Comparison of ENCODE assay signal across 8 cellular contexts in genomic region chr3:70108072-70108471, GRCh38.
DNase-seq lines count a peak whose midpoint lies in the region; ATAC-seq, FAIRE-seq and TF ChIP-seq lines count a peak whose summit lies in the region.

No MANE protein-coding gene starts in this region.

- no peak overlapping the region for H3K27ac ChIP-seq in 22Rv1
- H3K27ac ChIP-seq in colonic mucosa: no peak overlapping the region
- no peak overlapping the region for H3K27ac ChIP-seq in spleen

- no peak for FAIRE-seq in GM12891 (lab: Jason Lieb, UNC)

- DNase-seq in GM10266 (ENCODE audit: extremely low spot score) (peak; percentile 17), colonic mucosa (peak; percentile 34), spleen (no peak), mucosa of gallbladder (ENCODE audit: low spot score) (no peak), GM12891 (ENCODE audit: insufficient read length, low spot score) (no peak)
- peak; percentile 24 for DNase-seq in Jurkat, Clone E6-1 (ENCODE audit: low read depth, low spot score)

- H3K27me3 ChIP-seq in colonic mucosa (no peaks in the 10 kb centered on the region), spleen (replicated peaks in 1 of 7) (no peaks in the 10 kb centered on the region)

- TF ChIP-seq CTCF in 22Rv1 (IDR thresholded peaks at IDR 0.05) (peak; percentile 79), GM10266 (IDR thresholded peaks at IDR 0.05; ENCODE audit: control insufficient read depth, insufficient read depth, low read depth, missing control alignments) (peak; percentile 51), colonic mucosa (IDR thresholded peaks at IDR 0.05) (peak; percentile 40), spleen (IDR thresholded peaks at IDR 0.05 in 8 of 11, conservative IDR thresholded peaks at IDR 0.05 in 3 of 11) (peak in 7 of 11 experiments; percentile 14 to 46 (median 33))

- 57 to 65% (median 59%) methylated on average over 6 of the region's 6 CpGs for WGBS in spleen, 5 donors

- H3K4me3 ChIP-seq in Jurkat, Clone E6-1 (ENCODE audit: low read length): no peak overlapping the region
- no peak overlapping the region for H3K4me3 ChIP-seq in colonic mucosa
- H3K4me3 ChIP-seq in spleen: no peak overlapping the region

- no peak for TF ChIP-seq POLR2A in spleen (IDR thresholded peaks at IDR 0.05)
- TF ChIP-seq POLR2A in GM12891 (IDR thresholded peaks at IDR 0.05; ENCODE audit: low read depth, low read length): no peak

- H3K4me1 ChIP-seq in colonic mucosa (no peaks in the 10 kb centered on the region), spleen (no peaks in the 10 kb centered on the region)

- H3K36me3 ChIP-seq in colonic mucosa (no peaks in the 10 kb centered on the region), spleen (no peaks in the 10 kb centered on the region)

- H3K9me3 ChIP-seq in colonic mucosa (no peaks in the 10 kb centered on the region), spleen (no peaks in the 10 kb centered on the region)

- ATAC-seq in HG02970 (IDR thresholded peaks at IDR 0.05; ENCODE audit: low FRiP score, unreplicated experiment): no peak

- intact Hi-C loops in colonic mucosa (cut with DNase I) (no loop called here), spleen (cut with DNase I; ENCODE audit: low total_unique reads) (no loop called here)

- no peak overlapping the region for H3K9ac ChIP-seq in colonic mucosa (ENCODE audit: low read depth in 2 of 2, low read length in 2 of 2)

TF ChIP-seq in GM12891, 5 proteins besides CTCF, POLR2A, EP300 and RAD21:
- TF ChIP-seq TAF1 (IDR thresholded peaks at IDR 0.05; ENCODE audit: low read depth, low read length) (no peak), SPI1 (IDR thresholded peaks at IDR 0.05; ENCODE audit: low read depth, low read length) (no peak), POLR2AphosphoS5 (IDR thresholded peaks at IDR 0.05; ENCODE audit: low read depth, low read length) (no peak), PAX5 (IDR thresholded peaks at IDR 0.05; ENCODE audit: insufficient read depth, low read length, severe bottlenecking) (no peak), POU2F2 (IDR thresholded peaks at IDR 0.05; ENCODE audit: low read depth, low read length) (no peak)

Comparison
In these comparisons a context has a peak if more than half of its experiments do, and no peak if none do; other contexts are left out.
1. DNase-seq: peak in GM10266 (single experiment), Jurkat, Clone E6-1 (single experiment) and colonic mucosa (single experiment); none in spleen (single experiment), mucosa of gallbladder (single experiment) and GM12891 (single experiment).
2. Peak in every context shown above with its lines, with median percentiles within 50 percentile points of each other: CTCF ChIP-seq.